In genomic region chr1:12402844-12403243, GRCh38 we compare ENCODE assay signal across 24 cellular contexts.
"Had no signal": no experiment of that assay in that cellular context is flagged by ENCODE, and none has a peak within 500 bp of the region (broad histone marks: within the 10 kb centered on the region; RNA-seq: fewer than 3 reads in every experiment).

No MANE protein-coding gene starts in this region.

- H3K9me3 ChIP-seq: adrenal gland, Peyer's patch, SJSA1 had no signal

- ATAC-seq: activated CD8-positive, alpha-beta memory T cell treated with anti-CD3 and anti-CD28 coated beads, Interleukin-2, amount 10 ng/mL, durations not matched to agents 7 days and 5 days; activated T-cell treated with anti-CD3 and anti-CD28 coated beads, Interleukin-2, amount 50 U/mL, for 4 hours; WTC11 had no signal

- H3K4me3 Mint-ChIP-seq: activated CD8-positive, alpha-beta memory T cell treated with anti-CD3 and anti-CD28 coated beads, Interleukin-2, amount 10 ng/mL, durations not matched to agents 7 days and 5 days; activated naive CD4-positive, alpha-beta T cell treated with anti-CD3 and anti-CD28 coated beads, Interleukin-2, amount 10 ng/mL, durations not matched to agents 7 days and 5 days; activated naive CD8-positive, alpha-beta T cell treated with anti-CD3 and anti-CD28 coated beads for 36 hours; activated T-cell treated with anti-CD3 and anti-CD28 coated beads, Interleukin-2, amount 50 U/mL, for 4 hours; IgD-negative memory B cell; T-helper 1 cell treated with Interleukin-12 subunit alpha and Interleukin-12 subunit beta and Interleukin-4 antibody, amounts not matched to agents 30 μg/mL and 1 μg/mL, for 36 hours; WTC11 had no signal

- H3K9me3 Mint-ChIP-seq: activated naive CD4-positive, alpha-beta T cell treated with anti-CD3 and anti-CD28 coated beads, Interleukin-2, amount 10 ng/mL, durations not matched to agents 7 days and 5 days; activated naive CD8-positive, alpha-beta T cell treated with anti-CD3 and anti-CD28 coated beads for 36 hours; activated T-cell treated with anti-CD3 and anti-CD28 coated beads, Interleukin-2, amount 50 U/mL, for 4 hours; IgD-negative memory B cell; T-helper 1 cell treated with Interleukin-12 subunit alpha and Interleukin-12 subunit beta and Interleukin-4 antibody, amounts not matched to agents 30 μg/mL and 1 μg/mL, for 36 hours; WTC11 had no signal

- H3K4me3 ChIP-seq: adrenal gland, Peyer's patch, SJSA1 had no signal

- H3K27me3 ChIP-seq: adrenal gland, Peyer's patch, SJSA1 had no signal

- H3K4me2 ChIP-seq: KMS-11 had no signal

- H3K27ac Mint-ChIP-seq: activated CD8-positive, alpha-beta memory T cell treated with anti-CD3 and anti-CD28 coated beads, Interleukin-2, amount 10 ng/mL, durations not matched to agents 7 days and 5 days; activated naive CD4-positive, alpha-beta T cell treated with anti-CD3 and anti-CD28 coated beads, Interleukin-2, amount 10 ng/mL, durations not matched to agents 7 days and 5 days; activated naive CD8-positive, alpha-beta T cell treated with anti-CD3 and anti-CD28 coated beads for 36 hours; T-helper 1 cell treated with Interleukin-12 subunit alpha and Interleukin-12 subunit beta and Interleukin-4 antibody, amounts not matched to agents 30 μg/mL and 1 μg/mL, for 36 hours; WTC11 had no signal

- DNase-seq: activated CD4-positive, alpha-beta T cell treated with anti-CD3 and anti-CD28 coated beads for 48 hours; activated CD4-positive, alpha-beta T cell treated with anti-CD3 and anti-CD28 coated beads, Interleukin-2, amount 50 U/mL, for 4 hours; activated CD4-positive, CD25-positive, alpha-beta regulatory T cell treated with anti-CD3 and anti-CD28 coated beads, Interleukin-2, amount 50 U/mL, for 72 hours; activated CD8-positive, alpha-beta memory T cell treated with anti-CD3 and anti-CD28 coated beads, Interleukin-2, amount 10 ng/mL, durations not matched to agents 7 days and 5 days; activated effector memory CD4-positive, alpha-beta T cell treated with anti-CD3 and anti-CD28 coated beads, Interleukin-2, amount 50 U/mL, for 16 hours; activated naive CD4-positive, alpha-beta T cell treated with anti-CD3 and anti-CD28 coated beads, Interleukin-2, amount 10 ng/mL, durations not matched to agents 7 days and 5 days; activated naive CD8-positive, alpha-beta T cell treated with anti-CD3 and anti-CD28 coated beads for 36 hours; activated T-cell treated with anti-CD3 and anti-CD28 coated beads, Interleukin-2, amount 50 U/mL, for 4 hours; adrenal gland; anterior cingulate cortex; NCI-H1092; NCI-H1417; NCI-H1930; NCI-H2171; NCI-H2227 treated with DMSO at 0.1 percent for 48 hours; NCI-H526; NCI-H82; Peyer's patch; SHP77 had no signal

- H3K27me3 Mint-ChIP-seq: activated CD8-positive, alpha-beta memory T cell treated with anti-CD3 and anti-CD28 coated beads, Interleukin-2, amount 10 ng/mL, durations not matched to agents 7 days and 5 days; activated naive CD4-positive, alpha-beta T cell treated with anti-CD3 and anti-CD28 coated beads, Interleukin-2, amount 10 ng/mL, durations not matched to agents 7 days and 5 days; activated naive CD8-positive, alpha-beta T cell treated with anti-CD3 and anti-CD28 coated beads for 36 hours; IgD-negative memory B cell had no signal

- H3K9ac ChIP-seq: KMS-11 had no signal

- H3K27ac ChIP-seq: adrenal gland, KMS-11, Peyer's patch, SJSA1 had no signal
